Comparison of ENCODE assay signal across 17 cellular contexts in genomic region chr7:116571037-116571436, GRCh38. TPM values are rescaled to one million over a fixed set of nuclear protein-coding genes. Genes with fewer than 3 reads are reported as not detected.
DNase-seq lines count a peak whose midpoint lies in the region; ATAC-seq, FAIRE-seq and TF ChIP-seq lines count a peak whose summit lies in the region.
"Had no signal": no experiment of that assay in that cellular context is flagged by ENCODE, and none has a peak within 500 bp of the region (broad histone marks: within the 10 kb centered on the region; RNA-seq: fewer than 3 reads in every experiment).

No MANE protein-coding gene starts in this region.

- H3K36me3 Mint-ChIP-seq in astrocyte (ENCODE audit: low read depth, unreplicated experiment) = no peaks in the 10 kb centered on the region
- H3K36me3 Mint-ChIP-seq: activated CD8-positive, alpha-beta memory T cell treated with anti-CD3 and anti-CD28 coated beads, Interleukin-2, amount 10 ng/mL, durations not matched to agents 7 days and 5 days had no signal

- no peaks in the 10 kb centered on the region for H3K9me3 Mint-ChIP-seq in astrocyte (ENCODE audit: unreplicated experiment)

- DNase-seq in A172 (ENCODE audit: low spot score) = peak; percentile 55
- no peak for DNase-seq in H54 (ENCODE audit: insufficient read length, low spot score)
- DNase-seq in astrocyte (ENCODE audit: low read depth) = peak; percentile 87
- peak; percentile 17 for DNase-seq in hepatic stellate cell (ENCODE audit: low spot score)
- no peak for DNase-seq in activated CD8-positive, alpha-beta memory T cell treated with anti-CD3 and anti-CD28 coated beads for 24 hours
- no peak for DNase-seq in HUDEP-2 (lab: John Stamatoyannopoulos, UW; ENCODE audit: unreplicated experiment in 76 of 76)
- DNase-seq in NCI-H1436 (lab: John Stamatoyannopoulos, UW) = no peak
- DNase-seq: activated CD8-positive, alpha-beta memory T cell treated with anti-CD3 and anti-CD28 coated beads, Interleukin-2, amount 10 ng/mL, durations not matched to agents 7 days and 5 days; activated naive CD4-positive, alpha-beta T cell treated with anti-CD3 and anti-CD28 coated beads, Interleukin-2, amount 50 U/mL, for 16 hours; AML-193; effector CD8-positive, alpha-beta T cell; GDM1; MM.1S; NCI-H446; retina had no signal

- H3K79me2 ChIP-seq in astrocyte (ENCODE audit: insufficient read depth, low read length) = no peaks in the 10 kb centered on the region

- no peaks in the 10 kb centered on the region for H3K36me3 ChIP-seq in astrocyte (ENCODE audit: insufficient read depth, low read length)

- H3K4me2 ChIP-seq in astrocyte (ENCODE audit: low read length) = peak overlapping the region; percentile 68

- TF ChIP-seq POLR2A in H54 (IDR thresholded peaks at IDR 0.05; ENCODE audit: low read depth, low read length) = no peak

- no peak overlapping the region for H2AFZ ChIP-seq in astrocyte (ENCODE audit: low read depth, low read length)

- no peaks in the 10 kb centered on the region for H3K27me3 Mint-ChIP-seq in astrocyte (ENCODE audit: low read depth, unreplicated experiment)

- no peak overlapping the region for H3K4me3 Mint-ChIP-seq in astrocyte (ENCODE audit: unreplicated experiment)
- H3K4me3 Mint-ChIP-seq: activated CD8-positive, alpha-beta memory T cell treated with anti-CD3 and anti-CD28 coated beads, Interleukin-2, amount 10 ng/mL, durations not matched to agents 7 days and 5 days had no signal

- H3K27me3 ChIP-seq in astrocyte (ENCODE audit: insufficient read depth, low read length) = no peaks in the 10 kb centered on the region

- FAIRE-seq in H54 (lab: Jason Lieb, UNC) (peak; percentile 61), astrocyte (lab: Jason Lieb, UNC) (no peak)

- H3K4me3 ChIP-seq in astrocyte (ENCODE audit: insufficient read depth, low read depth, low read length) = no peak overlapping the region

- no peaks in the 10 kb centered on the region for H3K9me3 ChIP-seq in astrocyte (ENCODE audit: insufficient read depth, low read depth, low read length)

- H3K27ac ChIP-seq in astrocyte (ENCODE audit: low read depth, low read length) = peak overlapping the region; percentile 82

- ATAC-seq in GM18870 (IDR thresholded peaks at IDR 0.05; ENCODE audit: unreplicated experiment) = no peak
- ATAC-seq: activated CD8-positive, alpha-beta memory T cell treated with anti-CD3 and anti-CD28 coated beads, Interleukin-2, amount 10 ng/mL, durations not matched to agents 7 days and 5 days; Panc1 had no signal

- H3K4me1 ChIP-seq in astrocyte (ENCODE audit: insufficient read depth, low read length) = peaks cover 29% of the 10 kb centered on the region

- no peaks in the 10 kb centered on the region for H4K20me1 ChIP-seq in astrocyte (ENCODE audit: insufficient read depth, low read length)

- H3K9ac ChIP-seq in astrocyte (ENCODE audit: low read length) = peak overlapping the region; percentile 37

- TF ChIP-seq CTCF in astrocyte (IDR thresholded peaks at IDR 0.05; ENCODE audit: insufficient read depth, low read depth, low read length) = no peak

- peaks cover 35% of the 10 kb centered on the region for H3K4me1 Mint-ChIP-seq in astrocyte (ENCODE audit: low read depth, unreplicated experiment)
- H3K4me1 Mint-ChIP-seq: activated CD8-positive, alpha-beta memory T cell treated with anti-CD3 and anti-CD28 coated beads, Interleukin-2, amount 10 ng/mL, durations not matched to agents 7 days and 5 days had no signal

- H3K27ac Mint-ChIP-seq in astrocyte (ENCODE audit: unreplicated experiment) = peak overlapping the region; percentile 44
- H3K27ac Mint-ChIP-seq: activated CD8-positive, alpha-beta memory T cell treated with anti-CD3 and anti-CD28 coated beads, Interleukin-2, amount 10 ng/mL, durations not matched to agents 7 days and 5 days had no signal

RNA-seq across cellular contexts. Expression of gene CAV1, which starts 46.2 kb away (rescaled TPM):
- total RNA-seq in A172 (2014; rRNA removed; shearing (Covaris generic)) = 177 and 219 TPM in 2 replicates
- total RNA-seq in astrocyte = 384 and 472 TPM in 2 replicates

Comparison
In these comparisons a context has a peak if more than half of its experiments do, and no peak if none do; other contexts are left out.
1. DNase-seq: peak in A172 (single experiment), astrocyte (single experiment) and hepatic stellate cell (single experiment); none in H54 (single experiment), activated CD8-positive, alpha-beta memory T cell treated with anti-CD3 and anti-CD28 coated beads for 24 hours (single experiment), HUDEP-2 (0 of 76) and NCI-H1436 (single experiment).